20 cellular contexts compared by ENCODE assay signal in genomic region chr13:100040196-100040595, GRCh38. TPM values are rescaled to one million over a fixed set of nuclear protein-coding genes. Genes with fewer than 3 reads are reported as not detected.
DNase-seq lines count a peak whose midpoint lies in the region; ATAC-seq and TF ChIP-seq lines count a peak whose summit lies in the region.
"Had no signal": no experiment of that assay in that cellular context is flagged by ENCODE, and none has a peak within 500 bp of the region (broad histone marks: within the 10 kb centered on the region; RNA-seq: fewer than 3 reads in every experiment).

No MANE protein-coding gene starts in this region.

- no peak overlapping the region for H3K4me3 ChIP-seq in astrocyte of the spinal cord (ENCODE audit: low read depth, low read length)
- H3K4me3 ChIP-seq: esophagus squamous epithelium had no signal

- H3K36me3 Mint-ChIP-seq in osteocyte (ENCODE audit: unreplicated experiment): no peaks in the 10 kb centered on the region
- H3K36me3 Mint-ChIP-seq: IgD-negative memory B cell had no signal

- H3K27me3 Mint-ChIP-seq in osteocyte (ENCODE audit: unreplicated experiment): no peaks in the 10 kb centered on the region
- H3K27me3 Mint-ChIP-seq: IgD-negative memory B cell; stimulated activated naive CD8-positive, alpha-beta T cell treated with anti-CD3 and anti-CD28 coated beads, Interleukin-15, Interleukin-2, amounts not matched to agents 100 ng/mL and 50 ng/mL, for 24 hours had no signal

- DNase-seq in NCI-H1105 treated with DMSO at 0.1 percent for 48 hours (lab: John Stamatoyannopoulos, UW) (peak; percentile 1), NCI-H1105 (lab: John Stamatoyannopoulos, UW) (no peak), NCI-H2196 (lab: John Stamatoyannopoulos, UW; ENCODE audit: unreplicated experiment) (peak; percentile 5), astrocyte of the spinal cord (ENCODE audit: low read depth, low spot score) (peak; percentile 3), osteocyte (ENCODE audit: extremely low spot score, unreplicated experiment) (no peak), occipital lobe (lab: John Stamatoyannopoulos, UW) (no peak)
- DNase-seq: activated CD4-positive, alpha-beta T cell treated with anti-CD3 and anti-CD28 coated beads for 48 hours; activated CD8-positive, alpha-beta memory T cell treated with anti-CD3 and anti-CD28 coated beads, Interleukin-2, amount 50 U/mL, for 4 hours; C1 segment of cervical spinal cord; DND-41; esophagus squamous epithelium; head of caudate nucleus; mesendoderm; stimulated activated CD4-positive, alpha-beta T cell treated with anti-CD3 and anti-CD28 coated beads, Interleukin-15, amount 100 ng/mL, for 24 hours had no signal

- ATAC-seq in GM21619 (IDR thresholded peaks at IDR 0.05; ENCODE audit: unreplicated experiment) (no peak), esophagus mucosa (no peak)

- peaks cover 14% of the 10 kb centered on the region for H3K4me1 Mint-ChIP-seq in osteocyte (ENCODE audit: unreplicated experiment)
- H3K4me1 Mint-ChIP-seq: IgD-negative memory B cell had no signal

- peak overlapping the region; percentile 54 for H3K27ac Mint-ChIP-seq in osteocyte (ENCODE audit: unreplicated experiment)
- H3K27ac Mint-ChIP-seq: IgD-negative memory B cell; stimulated activated naive CD8-positive, alpha-beta T cell treated with anti-CD3 and anti-CD28 coated beads, Interleukin-15, Interleukin-2, amounts not matched to agents 100 ng/mL and 50 ng/mL, for 24 hours had no signal

- in situ Hi-C loops in astrocyte of the spinal cord (cut with HindIII; ENCODE audit: low sequenced_read_pairs): no loop called here

- H3K9me3 Mint-ChIP-seq in osteocyte (ENCODE audit: unreplicated experiment): no peaks in the 10 kb centered on the region
- H3K9me3 Mint-ChIP-seq: IgD-negative memory B cell; nephron; stimulated activated naive CD8-positive, alpha-beta T cell treated with anti-CD3 and anti-CD28 coated beads, Interleukin-15, Interleukin-2, amounts not matched to agents 100 ng/mL and 50 ng/mL, for 24 hours had no signal

- peak overlapping the region; percentile 18 for H3K4me3 Mint-ChIP-seq in osteocyte (ENCODE audit: unreplicated experiment)
- H3K4me3 Mint-ChIP-seq: IgD-negative memory B cell; nephron; stimulated activated naive CD8-positive, alpha-beta T cell treated with anti-CD3 and anti-CD28 coated beads, Interleukin-15, Interleukin-2, amounts not matched to agents 100 ng/mL and 50 ng/mL, for 24 hours had no signal

- TF ChIP-seq CTCF in astrocyte of the spinal cord (IDR thresholded peaks at IDR 0.05; ENCODE audit: low read depth, low read length) (no peak), osteocyte (IDR thresholded peaks at IDR 0.05) (no peak)

RNA-seq across cellular contexts. Expression of gene PCCA, which starts 48.7 kb away (rescaled TPM):
- 33.1 and 33.7 TPM in 2 replicates for total RNA-seq in osteocyte
- total RNA-seq in occipital lobe: 200 TPM
- 23.0 TPM for total RNA-seq in esophagus mucosa

RNA-seq across cellular contexts. Expression of gene ZIC2, which starts 58.6 kb away (rescaled TPM):
- total RNA-seq in osteocyte (177 and 196 TPM in 2 replicates), occipital lobe (2.8 TPM), esophagus mucosa (0.04 TPM)
- total RNA-seq: ureter had no signal

Comparison
In these comparisons a context has a peak if more than half of its experiments do, and no peak if none do; other contexts are left out.
1. DNase-seq: peak in NCI-H1105 treated with DMSO at 0.1 percent for 48 hours (single experiment), NCI-H2196 (single experiment) and astrocyte of the spinal cord (single experiment); none in NCI-H1105 (single experiment), osteocyte (single experiment) and occipital lobe (single experiment).
2. RNA of gene ZIC2, which starts 58.6 kb away (total RNA-seq): 177 to 196 TPM in osteocyte; 2.8 TPM in occipital lobe (single experiment) and 0.04 TPM in esophagus mucosa (single experiment); every median in the first group is over 10 times any median in the second.